Comparison of ENCODE assay signal across 8 cellular contexts in genomic region chr3:64484289-64484992, GRCh38.
A peak's percentile ranks its signal among the peaks of the same experiment; 100 is the strongest.
DNase-seq lines count a peak whose midpoint lies in the region; ATAC-seq and TF ChIP-seq lines count a peak whose summit lies in the region.

No MANE protein-coding gene starts in this region.

- H3K27me3 ChIP-seq in neural cell (ENCODE audit: insufficient read depth, low read depth, low read length) = no peaks in the 10 kb centered on the region
- no peaks in the 10 kb centered on the region for H3K27me3 ChIP-seq in thoracic aorta (replicated peaks; ENCODE audit: insufficient read depth)

- H3K9me3 ChIP-seq in OCI-LY7 (ENCODE audit: low read length) (no peaks in the 10 kb centered on the region), neural cell (ENCODE audit: low read length) (no peaks in the 10 kb centered on the region), thoracic aorta (no peaks in the 10 kb centered on the region)

- intact Hi-C loops in OCI-LY7 (cut with micrococcal nuclease; ENCODE audit: unreplicated experiment) = loop anchor here (1.0 to 5.0 kb wide), 2 partner anchors 262 to 454 kb away; no protein-coding TSS in a partner anchor

- no peaks in the 10 kb centered on the region for H3F3A ChIP-seq in neural cell (ENCODE audit: insufficient read depth, low read length, poor library complexity, severe bottlenecking)

- DNase-seq in Daoy (ENCODE audit: low read depth) (peak; percentile 73), HuH-7 (ENCODE audit: low spot score) (peak; percentile 37), OCI-LY7 (ENCODE audit: low spot score) (peak; percentile 72), fibroblast of mammary gland (ENCODE audit: low read depth) (peak; percentile 82), thoracic aorta (ENCODE audit: low spot score) (peak; percentile 29)
- DNase-seq in activated T-cell treated with anti-CD3 and anti-CD28 coated beads, Interleukin-2, amount 50 U/mL, for 24 hours = peak; percentile 75

- no peaks in the 10 kb centered on the region for H3K4me1 ChIP-seq in OCI-LY7 (ENCODE audit: insufficient read depth, low read length, poor library complexity, severe bottlenecking)
- H3K4me1 ChIP-seq in thoracic aorta (ENCODE audit: control insufficient read depth in 1 of 2, low read depth in 2 of 2) = no peaks in the 10 kb centered on the region

- peak overlapping the region; percentile 24 for H3K9ac ChIP-seq in neural cell (ENCODE audit: low read length)

- H3K27ac ChIP-seq in OCI-LY7 (ENCODE audit: low read depth, low read length, poor library complexity, severe bottlenecking) (no peak overlapping the region), neural cell (ENCODE audit: low read length) (no peak overlapping the region), thoracic aorta (no peak overlapping the region)

- no peaks in the 10 kb centered on the region for H3K79me2 ChIP-seq in OCI-LY7 (ENCODE audit: insufficient read depth, low read depth, low read length)
- H3K79me2 ChIP-seq in neural cell (replicated peaks; ENCODE audit: insufficient read depth, low read length) = no peaks in the 10 kb centered on the region

- H3K36me3 ChIP-seq in OCI-LY7 (ENCODE audit: insufficient read depth, low read length) (no peaks in the 10 kb centered on the region), neural cell (ENCODE audit: insufficient read depth, low read length) (no peaks in the 10 kb centered on the region), thoracic aorta (no peaks in the 10 kb centered on the region)

- H3K4me2 ChIP-seq in OCI-LY7 (ENCODE audit: low read length) (no peak overlapping the region), neural cell (ENCODE audit: low read length) (no peak overlapping the region)

- no peaks in the 10 kb centered on the region for H3K36me3 Mint-ChIP-seq in activated T-cell treated with anti-CD3 and anti-CD28 coated beads, Interleukin-2, amount 50 U/mL, for 24 hours (ENCODE audit: low read depth)

- POLR2A ChIA-PET in OCI-LY7 (lab: Charles Lee) = interaction anchor here (1.0 to 1.3 kb wide), 2 partner anchors 458 to 461 kb away, joined by 3 to 5 read pairs; partner anchors contain the start of gene PSMD6

- peaks cover 2% of the 10 kb centered on the region for H3K4me1 Mint-ChIP-seq in activated T-cell treated with anti-CD3 and anti-CD28 coated beads, Interleukin-2, amount 50 U/mL, for 24 hours (ENCODE audit: low read depth)

- TF ChIP-seq CTCF in OCI-LY7 (conservative IDR thresholded peaks at IDR 0.05; ENCODE audit: low read length) = peak; percentile 88
- TF ChIP-seq CTCF in fibroblast of mammary gland (conservative IDR thresholded peaks at IDR 0.05; ENCODE audit: control insufficient read depth, insufficient read depth, low read depth, low read length) = peak; percentile 85
- peak; percentile 97 for TF ChIP-seq CTCF in neural cell (IDR thresholded peaks at IDR 0.05; ENCODE audit: poor library complexity, severe bottlenecking)
- TF ChIP-seq CTCF in thoracic aorta (IDR thresholded peaks at IDR 0.05) = peak; percentile 86

- no peak overlapping the region for H3K4me3 Mint-ChIP-seq in activated T-cell treated with anti-CD3 and anti-CD28 coated beads, Interleukin-2, amount 50 U/mL, for 24 hours

- no peaks in the 10 kb centered on the region for H3K9me3 Mint-ChIP-seq in activated T-cell treated with anti-CD3 and anti-CD28 coated beads, Interleukin-2, amount 50 U/mL, for 24 hours

- H3K27ac Mint-ChIP-seq in activated T-cell treated with anti-CD3 and anti-CD28 coated beads, Interleukin-2, amount 50 U/mL, for 24 hours = no peak overlapping the region

- no peak for TF ChIP-seq EP300 in neural cell (conservative IDR thresholded peaks at IDR 0.05; ENCODE audit: poor library complexity, severe bottlenecking)

- peak; percentile 100 for TF ChIP-seq RAD21 in neural cell (conservative IDR thresholded peaks at IDR 0.05)

- peak overlapping the region; percentile 80 for H2AFZ ChIP-seq in OCI-LY7 (ENCODE audit: low read length)
- no peak overlapping the region for H2AFZ ChIP-seq in neural cell (ENCODE audit: low read depth, low read length)

- BruUV-seq in OCI-LY7 (replicated peaks; lab: Mats Ljungman, UMichigan) = no TSS peak

- H3K27me3 Mint-ChIP-seq in activated T-cell treated with anti-CD3 and anti-CD28 coated beads, Interleukin-2, amount 50 U/mL, for 24 hours = peaks cover 28% of the 10 kb centered on the region

- H4K20me1 ChIP-seq in OCI-LY7 (ENCODE audit: insufficient read depth, low read length) = no peaks in the 10 kb centered on the region
- H4K20me1 ChIP-seq in neural cell (ENCODE audit: insufficient read depth) = no peaks in the 10 kb centered on the region

- CTCF ChIA-PET in OCI-LY7 (lab: Charles Lee; ENCODE audit: unreplicated experiment) = no interaction called here

- peak; percentile 97 for ATAC-seq in GM21576 (IDR thresholded peaks at IDR 0.05; ENCODE audit: unreplicated experiment)
- peak; percentile 80 for ATAC-seq in thoracic aorta (ENCODE audit: insufficient number of reproducible peaks, low FRiP score, low read depth)

- H3K4me3 ChIP-seq in OCI-LY7 (ENCODE audit: low read depth, low read length, poor library complexity, severe bottlenecking) (no peak overlapping the region), fibroblast of mammary gland (ENCODE audit: control insufficient read depth, low read depth, low read length) (no peak overlapping the region), neural cell (ENCODE audit: low read length) (no peak overlapping the region), thoracic aorta (no peak overlapping the region)

- H3K9me2 ChIP-seq in OCI-LY7 (ENCODE audit: insufficient read depth, low read length) (no peaks in the 10 kb centered on the region), neural cell (ENCODE audit: insufficient read depth, low read length) (no peaks in the 10 kb centered on the region)

TF ChIP-seq in neural cell, 6 proteins besides CTCF, POLR2A, EP300 and RAD21:
- TF ChIP-seq TAF1 (IDR thresholded peaks at IDR 0.05; ENCODE audit: low read depth) (no peak), SMC3 (conservative IDR thresholded peaks at IDR 0.05; ENCODE audit: poor library complexity) (peak; percentile 100)

Comparison
In these comparisons a context has a peak if more than half of its experiments do, and no peak if none do; other contexts are left out.
1. DNase-seq: peak in every context shown above with its lines; median percentile 82 in fibroblast of mammary gland; 75 in activated T-cell treated with anti-CD3 and anti-CD28 coated beads, Interleukin-2, amount 50 U/mL, for 24 hours; 73 in Daoy; 72 in OCI-LY7; 37 in HuH-7; 29 in thoracic aorta.